ENCODE assay signal across 1 cellular context in genomic region chr2:237629739-237630138, GRCh38.
TF ChIP-seq lines count a peak whose summit lies in the region.

No MANE protein-coding gene starts in this region.

TF ChIP-seq in HepG2, 621 proteins besides CTCF, POLR2A, EP300 and RAD21:
- no peak for TF ChIP-seq PHF20 (CRISPR knock-in tag; IDR thresholded peaks at IDR 0.05)
- TF ChIP-seq KDM2A (CRISPR knock-in tag; IDR thresholded peaks at IDR 0.05; ENCODE audit: borderline replicate concordance, low read depth) = no peak
- TF ChIP-seq ELK4 (CRISPR knock-in tag; IDR thresholded peaks at IDR 0.05; ENCODE audit: borderline replicate concordance) = no peak
- TF ChIP-seq SYNCRIP (IDR thresholded peaks at IDR 0.05; ENCODE audit: insufficient read depth, low read depth, low read length) = no peak
- TF ChIP-seq ZSCAN20 (CRISPR knock-in tag; IDR thresholded peaks at IDR 0.05; ENCODE audit: borderline replicate concordance) = no peak
- TF ChIP-seq ZNF570 (CRISPR knock-in tag; IDR thresholded peaks at IDR 0.05; ENCODE audit: borderline replicate concordance) = no peak
- TF ChIP-seq ZNF775 (CRISPR knock-in tag; IDR thresholded peaks at IDR 0.05; ENCODE audit: borderline replicate concordance) = no peak
TF ChIP-seq in HepG2: peak in this region for 0.
